12 cellular contexts compared by ENCODE assay signal in genomic region chr1:62286778-62287224, GRCh38. TPM values are rescaled to one million over a fixed set of nuclear protein-coding genes. Genes with fewer than 3 reads are reported as not detected.
DNase-seq lines count a peak whose midpoint lies in the region; ATAC-seq and TF ChIP-seq lines count a peak whose summit lies in the region.
"Had no signal": no experiment of that assay in that cellular context is flagged by ENCODE, and none has a peak within 500 bp of the region (broad histone marks: within the 10 kb centered on the region; RNA-seq: fewer than 3 reads in every experiment).

No MANE protein-coding gene starts in this region.

- H3K4me1 ChIP-seq in iPS-18a (ENCODE audit: control insufficient read depth, low read depth, low read length) (peaks cover 38% of the 10 kb centered on the region), thoracic aorta (ENCODE audit: control insufficient read depth in 1 of 2, low read depth in 2 of 2) (no peaks in the 10 kb centered on the region), psoas muscle (no peaks in the 10 kb centered on the region)

- DNase-seq in NCI-H345 (lab: John Stamatoyannopoulos, UW) (peak; percentile 15), NCI-H345 treated with DMSO at 0.1 percent for 48 hours (lab: John Stamatoyannopoulos, UW; ENCODE audit: unreplicated experiment) (no peak), thoracic aorta (ENCODE audit: low spot score) (no peak), psoas muscle (no peak)
- no peak for DNase-seq in activated T-cell treated with anti-CD3 and anti-CD28 coated beads, Interleukin-2, amount 50 U/mL, for 72 hours
- DNase-seq: NCI-H1436, T-helper 2 cell had no signal

- peaks cover 78% of the 10 kb centered on the region for H3K27me3 ChIP-seq in iPS-18a (ENCODE audit: control insufficient read depth, insufficient read depth, low read length)
- no peaks in the 10 kb centered on the region for H3K27me3 ChIP-seq in thoracic aorta (replicated peaks; ENCODE audit: insufficient read depth)
- peaks cover 0 to 19% (median 6%) of the 10 kb centered on the region in 3 donors for H3K27me3 ChIP-seq in psoas muscle (ENCODE audit: insufficient read depth in 3 of 3, low read length in 2 of 3)

- H3K27me3 Mint-ChIP-seq in activated T-cell treated with anti-CD3 and anti-CD28 coated beads, Interleukin-2, amount 50 U/mL, for 72 hours (ENCODE audit: low read depth) = peaks cover 9% of the 10 kb centered on the region

- TF ChIP-seq CTCF in VCaP (conservative IDR thresholded peaks at IDR 0.05) = no peak
- TF ChIP-seq CTCF in thoracic aorta (IDR thresholded peaks at IDR 0.05) = no peak
- no peak for TF ChIP-seq CTCF in psoas muscle (IDR thresholded peaks at IDR 0.05)

- no peaks in the 10 kb centered on the region for H3K9me3 Mint-ChIP-seq in activated T-cell treated with anti-CD3 and anti-CD28 coated beads, Interleukin-2, amount 50 U/mL, for 72 hours
- H3K9me3 Mint-ChIP-seq: stimulated activated memory B cell treated with anti-CD40 and anti-IgM and Interleukin-4, amounts not matched to agents 10 μg/mL and 1 μg/mL and 100 μg/mL, for 72 hours had no signal

- no peak overlapping the region for H3K9ac ChIP-seq in iPS-18a (ENCODE audit: low read length)

- intact Hi-C loops in psoas muscle (cut with DNase I) = no loop called here

- H3K4me3 ChIP-seq in iPS-18a (ENCODE audit: low read length) (peak overlapping the region; percentile 47), thoracic aorta (peak overlapping the region; percentile 20), psoas muscle (no peak overlapping the region)

- H3K9me3 ChIP-seq in iPS-18a (ENCODE audit: control insufficient read depth, low read depth, low read length) (no peaks in the 10 kb centered on the region), thoracic aorta (no peaks in the 10 kb centered on the region), psoas muscle (no peaks in the 10 kb centered on the region)

- peak overlapping the region; percentile 68 for H3K27ac ChIP-seq in VCaP
- H3K27ac ChIP-seq in iPS-18a (ENCODE audit: low read length) = no peak overlapping the region
- H3K27ac ChIP-seq in thoracic aorta = no peak overlapping the region
- H3K27ac ChIP-seq in psoas muscle = no peak overlapping the region

- H3K4me1 Mint-ChIP-seq in activated T-cell treated with anti-CD3 and anti-CD28 coated beads, Interleukin-2, amount 50 U/mL, for 72 hours (ENCODE audit: low read depth) = no peaks in the 10 kb centered on the region
- H3K4me1 Mint-ChIP-seq: stimulated activated memory B cell treated with anti-CD40 and anti-IgM and Interleukin-4, amounts not matched to agents 10 μg/mL and 1 μg/mL and 100 μg/mL, for 72 hours had no signal

- no peak overlapping the region for H3K4me3 Mint-ChIP-seq in activated T-cell treated with anti-CD3 and anti-CD28 coated beads, Interleukin-2, amount 50 U/mL, for 72 hours
- H3K4me3 Mint-ChIP-seq: stimulated activated memory B cell treated with anti-CD40 and anti-IgM and Interleukin-4, amounts not matched to agents 10 μg/mL and 1 μg/mL and 100 μg/mL, for 72 hours had no signal

- H3K36me3 Mint-ChIP-seq in activated T-cell treated with anti-CD3 and anti-CD28 coated beads, Interleukin-2, amount 50 U/mL, for 72 hours (ENCODE audit: insufficient read depth in 2 of 2) = no peaks in the 10 kb centered on the region
- H3K36me3 Mint-ChIP-seq: stimulated activated memory B cell treated with anti-CD40 and anti-IgM and Interleukin-4, amounts not matched to agents 10 μg/mL and 1 μg/mL and 100 μg/mL, for 72 hours had no signal

- no peaks in the 10 kb centered on the region for H3K36me3 ChIP-seq in iPS-18a (ENCODE audit: control insufficient read depth, low read depth, low read length)
- H3K36me3 ChIP-seq in thoracic aorta = no peaks in the 10 kb centered on the region
- no peaks in the 10 kb centered on the region for H3K36me3 ChIP-seq in psoas muscle (ENCODE audit: insufficient read depth in 1 of 2, low read depth in 1 of 2)

- ATAC-seq in thoracic aorta (ENCODE audit: insufficient number of reproducible peaks, low FRiP score, low read depth) = no peak
- no peak for ATAC-seq in activated T-cell treated with anti-CD3 and anti-CD28 coated beads, Interleukin-2, amount 50 U/mL, for 72 hours (replicated peaks in 1 of 2)
- no peak for ATAC-seq in HG03520 (IDR thresholded peaks at IDR 0.05; ENCODE audit: unreplicated experiment)
- ATAC-seq in psoas muscle = no peak
- ATAC-seq: stimulated activated memory B cell treated with anti-CD40 and anti-IgM and Interleukin-4, amounts not matched to agents 10 μg/mL and 1 μg/mL and 100 μg/mL, for 72 hours had no signal

- H3K27ac Mint-ChIP-seq in activated T-cell treated with anti-CD3 and anti-CD28 coated beads, Interleukin-2, amount 50 U/mL, for 72 hours = no peak overlapping the region
- H3K27ac Mint-ChIP-seq: stimulated activated memory B cell treated with anti-CD40 and anti-IgM and Interleukin-4, amounts not matched to agents 10 μg/mL and 1 μg/mL and 100 μg/mL, for 72 hours had no signal

- WGBS in psoas muscle, 3 donors = 28 to 46% (median 37%) methylated on average over 9 of the region's 9 CpGs

RNA-seq across cellular contexts. Expression of gene KANK4, which starts 32.4 kb away (rescaled TPM):
- total RNA-seq in thoracic aorta (under 1 TPM in 1 of 2 donors, not detected in 1; 0.28 TPM), psoas muscle (under 1 TPM in 2 of 4 donors, not detected in 2; 0.12 to 0.21 TPM)
- total RNA-seq in activated T-cell treated with anti-CD3 and anti-CD28 coated beads, Interleukin-2, amount 50 U/mL, for 72 hours = not detected
- polyA plus RNA-seq in psoas muscle = 1 to 10 TPM in 1 of 3 donors, under 1 TPM in 1, not detected in 1; 0.09 to 1.1 TPM
- total RNA-seq: dermis microvascular lymphatic vessel endothelial cell had no signal
